8 cellular contexts compared by ENCODE assay signal in the genomic region with DNA sequence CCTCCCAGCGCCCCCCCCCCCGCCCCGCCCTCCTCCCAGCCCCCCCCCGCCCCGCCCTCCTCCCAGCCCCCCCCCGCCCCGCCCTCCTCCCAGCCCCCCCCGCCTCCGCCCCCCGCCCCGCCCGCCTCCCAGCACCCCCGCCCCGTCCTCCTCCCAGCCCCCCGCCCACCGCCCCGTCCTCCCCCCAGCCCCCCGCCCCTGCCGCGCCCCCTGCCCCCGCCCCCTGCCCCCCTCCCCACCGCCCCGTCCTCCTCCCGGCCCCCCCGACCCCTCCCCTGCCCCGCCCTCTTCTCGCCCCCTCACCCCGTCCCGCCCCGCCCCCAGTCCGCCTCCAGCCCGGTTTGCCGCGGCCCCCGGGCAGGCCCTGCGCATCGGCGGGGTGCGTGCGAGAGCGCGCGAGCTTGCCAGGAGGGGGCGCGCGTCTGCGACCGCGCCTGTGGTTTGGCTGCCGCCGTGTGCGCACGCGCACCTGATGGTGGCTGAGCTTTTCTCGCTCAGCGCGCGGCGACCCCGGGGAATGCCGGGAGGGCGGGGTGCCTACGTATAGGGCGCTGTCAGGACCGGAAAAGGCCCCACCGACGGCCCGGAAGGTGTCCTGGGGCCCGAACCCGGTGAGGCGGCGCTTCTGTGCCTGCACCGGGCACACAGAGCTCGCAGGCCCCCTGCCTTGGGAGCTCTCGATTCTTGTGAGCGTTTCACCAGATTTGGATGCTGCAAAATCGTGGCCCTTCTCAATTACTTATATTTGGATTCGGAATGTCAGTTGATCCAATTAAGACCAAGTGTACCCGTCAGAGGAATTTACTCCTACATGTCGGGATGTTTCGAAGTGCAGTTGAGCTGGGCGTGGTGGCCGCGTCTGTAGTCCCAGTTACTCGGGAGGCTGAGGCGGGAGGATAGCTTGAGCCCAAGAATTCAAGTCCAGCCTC. TPM values are rescaled to one million over a fixed set of nuclear protein-coding genes. Genes with fewer than 3 reads are reported as not detected.
A peak's percentile ranks its signal among the peaks of the same experiment; 100 is the strongest.
DNase-seq lines count a peak whose midpoint lies in the region; ATAC-seq, FAIRE-seq and TF ChIP-seq lines count a peak whose summit lies in the region.

No MANE protein-coding gene starts in this region.

- H3K4me1 Mint-ChIP-seq in T-helper 1 cell treated with Interleukin-12 subunit alpha and Interleukin-12 subunit beta and Interleukin-4 antibody, amounts not matched to agents 30 μg/mL and 1 μg/mL, for 36 hours (ENCODE audit: low read depth): peaks cover 25% of the 10 kb centered on the region

- peak; percentile 99 for TF ChIP-seq POLR2A in GM18505 (IDR thresholded peaks at IDR 0.05; ENCODE audit: borderline replicate concordance, extremely low read depth, insufficient read depth, insufficient read length)

- intact Hi-C loops in right cardiac atrium (cut with DNase I): no loop called here

- H3K9me3 ChIP-seq in right cardiac atrium (ENCODE audit: control insufficient read depth, low read length): no peaks in the 10 kb centered on the region

- H3K27me3 Mint-ChIP-seq in T-helper 1 cell treated with Interleukin-12 subunit alpha and Interleukin-12 subunit beta and Interleukin-4 antibody, amounts not matched to agents 30 μg/mL and 1 μg/mL, for 36 hours (ENCODE audit: low read depth): peaks cover 10% of the 10 kb centered on the region

- H3K27ac Mint-ChIP-seq in T-helper 1 cell treated with Interleukin-12 subunit alpha and Interleukin-12 subunit beta and Interleukin-4 antibody, amounts not matched to agents 30 μg/mL and 1 μg/mL, for 36 hours: peak overlapping the region; percentile 93

- peak overlapping the region; percentile 85 for H3K4me3 ChIP-seq in right cardiac atrium (ENCODE audit: low read length)

- H3K27ac ChIP-seq in angular gyrus (ENCODE audit: low read depth, low read length) (peak overlapping the region; percentile 89), right cardiac atrium (ENCODE audit: low read length) (peak overlapping the region; percentile 93)

- H3K4me1 ChIP-seq in right cardiac atrium (ENCODE audit: control insufficient read depth, insufficient read depth, low read length): peaks cover 6% of the 10 kb centered on the region

- peaks cover 7% of the 10 kb centered on the region for H3K36me3 Mint-ChIP-seq in T-helper 1 cell treated with Interleukin-12 subunit alpha and Interleukin-12 subunit beta and Interleukin-4 antibody, amounts not matched to agents 30 μg/mL and 1 μg/mL, for 36 hours (ENCODE audit: low read depth)

- H3K27me3 ChIP-seq in right cardiac atrium (ENCODE audit: control insufficient read depth, insufficient read depth): no peaks in the 10 kb centered on the region

- H3K9me3 Mint-ChIP-seq in T-helper 1 cell treated with Interleukin-12 subunit alpha and Interleukin-12 subunit beta and Interleukin-4 antibody, amounts not matched to agents 30 μg/mL and 1 μg/mL, for 36 hours: peaks cover 5% of the 10 kb centered on the region

- peak overlapping the region; percentile 80 for H3K4me3 Mint-ChIP-seq in T-helper 1 cell treated with Interleukin-12 subunit alpha and Interleukin-12 subunit beta and Interleukin-4 antibody, amounts not matched to agents 30 μg/mL and 1 μg/mL, for 36 hours

- DNase-seq in NCI-H1694 treated with DMSO at 0.1 percent for 48 hours (lab: John Stamatoyannopoulos, UW) (peak; percentile 93), right cardiac atrium (peak; percentile 97 to 99 (median 99)), pulmonary artery endothelial cell (ENCODE audit: low read depth, low spot score) (peak; percentile 45), urothelium cell line (ENCODE audit: low spot score) (peak; percentile 99)

- peak; percentile 82 for FAIRE-seq in urothelium cell line (lab: Jason Lieb, UNC)

- ATAC-seq in GM18505 (IDR thresholded peaks at IDR 0.05; ENCODE audit: unreplicated experiment): peak; percentile 79
- ATAC-seq in HG02943 (IDR thresholded peaks at IDR 0.05; ENCODE audit: low read depth, unreplicated experiment): peak; percentile 65
- peak; percentile 93 to 95 for ATAC-seq in right cardiac atrium

- 5% methylated on average over 56 of the region's 86 CpGs for WGBS in right cardiac atrium

RNA-seq across cellular contexts. Expression of gene TTLL12, which starts 0.5 kb away (rescaled TPM):
- total RNA-seq in right cardiac atrium: 10 to 100 TPM in 3 of 4 donors, 1 to 10 TPM in 1; 6.9 to 11.0 (median 10.5) TPM
- 7.8 TPM for polyA plus RNA-seq in right cardiac atrium
- total RNA-seq in pulmonary artery endothelial cell: 37.3 and 45.2 TPM in 2 replicates

RNA-seq across cellular contexts. Expression of gene TSPO, which starts 36.1 kb away (rescaled TPM):
- 100 to 1,000 TPM in 1 of 4 donors, 10 to 100 TPM in 3; 69.6 to 102 (median 93.0) TPM for total RNA-seq in right cardiac atrium
- 152 TPM for polyA plus RNA-seq in right cardiac atrium
- total RNA-seq in pulmonary artery endothelial cell: 207 and 342 TPM in 2 replicates

RNA-seq across cellular contexts. Expression of gene MCAT, which starts 44.2 kb away (rescaled TPM):
- 10 to 100 TPM; 12.5 to 13.8 (median 13.6) TPM for total RNA-seq in right cardiac atrium
- polyA plus RNA-seq in right cardiac atrium: 14.5 TPM
- 13.4 and 16.2 TPM in 2 replicates for total RNA-seq in pulmonary artery endothelial cell

Comparison
In these comparisons a context has a peak if more than half of its experiments do, and no peak if none do; other contexts are left out.
1. Peak in every context shown above with its lines: DNase-seq, ATAC-seq, H3K4me3 ChIP-seq and H3K27ac ChIP-seq.
2. DNase-seq: peak in every context shown above with its lines; median percentile 99 in right cardiac atrium; 99 in urothelium cell line; 93 in NCI-H1694 treated with DMSO at 0.1 percent for 48 hours; 45 in pulmonary artery endothelial cell.